27 cellular contexts compared by ENCODE assay signal in genomic region chr13:29527511-29527910, GRCh38.
"Had no signal": no experiment of that assay in that cellular context is flagged by ENCODE, and none has a peak within 500 bp of the region (broad histone marks: within the 10 kb centered on the region; RNA-seq: fewer than 3 reads in every experiment).

No MANE protein-coding gene starts in this region.

- H3K27me3 ChIP-seq: neural progenitor cell, ovary, spleen, suprapubic skin, testis, tibial artery, transverse colon, upper lobe of left lung, vagina had no signal

- H3K4me1 ChIP-seq: neural progenitor cell, parathyroid adenoma, psoas muscle, spleen, testis, transverse colon, upper lobe of left lung had no signal

- H2AFZ ChIP-seq: neural progenitor cell, parathyroid adenoma had no signal

- H3K79me2 ChIP-seq: parathyroid adenoma had no signal

- H3K27ac ChIP-seq: neural progenitor cell, ovary, parathyroid adenoma, psoas muscle, skin epidermis, spleen, suprapubic skin, testis, tibial artery, transverse colon, upper lobe of left lung, vagina had no signal

- H3K4me3 ChIP-seq: neural progenitor cell, ovary, psoas muscle, skin epidermis, smooth muscle cell, spleen, suprapubic skin, testis, tibial artery, transverse colon, upper lobe of left lung, vagina had no signal

- DNase-seq: naive B cell; naive thymus-derived CD8-positive, alpha-beta T cell; nephron progenitor cell; occipital lobe; ovary; psoas muscle; right cardiac atrium; spleen; stimulated activated CD4-positive, alpha-beta T cell treated with anti-CD3 and anti-CD28 coated beads, Interleukin-12 subunit alpha, Interleukin-12 subunit beta, amount 100 ng/mL, for 4 hours; stimulated activated CD4-positive, alpha-beta T cell treated with anti-CD3 and anti-CD28 coated beads, Interleukin-1b, Interleukin-23, amount 100 ng/mL, for 48 hours; stimulated activated CD4-positive, alpha-beta T cell treated with anti-CD3 and anti-CD28 coated beads, Interleukin-4, amount 100 ng/mL, for 1 hour; stimulated activated CD4-positive, alpha-beta T cell treated with anti-CD3 and anti-CD28 coated beads, Interleukin-4, amount 100 ng/mL, for 4 hours; stimulated activated CD8-positive, alpha-beta memory T cell treated with anti-CD3 and anti-CD28 coated beads, Interleukin-4, amount 100 ng/mL, for 48 hours; stimulated activated naive CD4-positive, alpha-beta T cell; stimulated activated naive CD8-positive, alpha-beta T cell treated with anti-CD3 and anti-CD28 coated beads, Interleukin-15, amount 100 ng/mL, for 72 hours; stimulated activated naive CD8-positive, alpha-beta T cell treated with anti-CD3 and anti-CD28 coated beads, Interleukin-15, Interleukin-2, amounts not matched to agents 100 U/mL and 50 U/mL, for 24 hours; substantia nigra; testis; transverse colon; upper lobe of left lung had no signal

- H3K36me3 ChIP-seq: neural progenitor cell, ovary had no signal

- H3K9me3 ChIP-seq: ovary, psoas muscle, spleen, suprapubic skin, testis, tibial artery, transverse colon, upper lobe of left lung, vagina had no signal

- H3K9ac ChIP-seq: neural progenitor cell, parathyroid adenoma had no signal

- H3K4me2 ChIP-seq: neural progenitor cell, smooth muscle cell had no signal
